In genomic region chr7:4265676-4266075, GRCh38 we compare ENCODE assay signal across 16 cellular contexts.
DNase-seq lines count a peak whose midpoint lies in the region; ATAC-seq and TF ChIP-seq lines count a peak whose summit lies in the region.
"Had no signal": no experiment of that assay in that cellular context is flagged by ENCODE, and none has a peak within 500 bp of the region (broad histone marks: within the 10 kb centered on the region; RNA-seq: fewer than 3 reads in every experiment).

No MANE protein-coding gene starts in this region.

- 65 to 72% methylated on average over 15 of the region's 15 CpGs for WGBS in heart right ventricle, 2 donors

- ATAC-seq in heart right ventricle = no peak
- ATAC-seq: HCT116 had no signal

- no peaks in the 10 kb centered on the region for H3K36me3 ChIP-seq in right atrium auricular region
- no peaks in the 10 kb centered on the region for H3K36me3 ChIP-seq in heart right ventricle
- no peaks in the 10 kb centered on the region for H3K36me3 ChIP-seq in neural progenitor cell

- H3K36me3 Mint-ChIP-seq in endothelial cell (ENCODE audit: low read depth, unreplicated experiment) = peaks cover 8% of the 10 kb centered on the region
- H3K36me3 Mint-ChIP-seq in neural progenitor cell = peaks cover 2% of the 10 kb centered on the region
- H3K36me3 Mint-ChIP-seq: CD4-positive, alpha-beta memory T cell had no signal

- no peak overlapping the region for H3K4me2 ChIP-seq in neural progenitor cell

- intact Hi-C loops in heart right ventricle (cut with DNase I) = no loop called here

- H3K27ac Mint-ChIP-seq in endothelial cell (ENCODE audit: unreplicated experiment) (peak overlapping the region; percentile 36), neural progenitor cell (peak overlapping the region; percentile 25)
- H3K27ac Mint-ChIP-seq: B cell; CD4-positive, alpha-beta memory T cell had no signal

- H3K4me3 Mint-ChIP-seq in endothelial cell (ENCODE audit: unreplicated experiment) (no peak overlapping the region), neural progenitor cell (no peak overlapping the region)
- H3K4me3 Mint-ChIP-seq: B cell; CD4-positive, alpha-beta memory T cell had no signal

- DNase-seq in right atrium auricular region (ENCODE audit: low spot score) (peak; percentile 50), heart right ventricle (no peak), endothelial cell (ENCODE audit: low spot score) (no peak), neural progenitor cell (ENCODE audit: low spot score) (no peak), ureter (ENCODE audit: low spot score) (peak; percentile 26), NCI-H1105 (lab: John Stamatoyannopoulos, UW) (no peak), nucleus accumbens (lab: John Stamatoyannopoulos, UW) (no peak)
- DNase-seq in stimulated activated naive CD4-positive, alpha-beta T cell (lab: John Stamatoyannopoulos, UW) = no peak
- DNase-seq: C1 segment of cervical spinal cord; CD4-positive, alpha-beta memory T cell; DMS79 treated with DMSO at 0.1 percent for 48 hours; EL; GDM1 had no signal

- no peak overlapping the region for H3K4me3 ChIP-seq in right atrium auricular region
- H3K4me3 ChIP-seq in heart right ventricle = no peak overlapping the region
- no peak overlapping the region for H3K4me3 ChIP-seq in neural progenitor cell

- no peak overlapping the region for H3K27ac ChIP-seq in right atrium auricular region
- H3K27ac ChIP-seq in heart right ventricle = no peak overlapping the region
- no peak overlapping the region for H3K27ac ChIP-seq in neural progenitor cell
- H3K27ac ChIP-seq: HL-60 had no signal

- H3K4me1 Mint-ChIP-seq in endothelial cell (ENCODE audit: unreplicated experiment) (no peaks in the 10 kb centered on the region), neural progenitor cell (peaks cover 6% of the 10 kb centered on the region)
- H3K4me1 Mint-ChIP-seq: B cell; CD4-positive, alpha-beta memory T cell had no signal

- H3K9me3 ChIP-seq in right atrium auricular region (no peaks in the 10 kb centered on the region), heart right ventricle (no peaks in the 10 kb centered on the region), neural progenitor cell (ENCODE audit: low read depth) (no peaks in the 10 kb centered on the region)

- no peak for TF ChIP-seq CTCF in right atrium auricular region (IDR thresholded peaks at IDR 0.05)
- TF ChIP-seq CTCF in heart right ventricle (IDR thresholded peaks at IDR 0.05) = no peak
- no peak for TF ChIP-seq CTCF in endothelial cell (IDR thresholded peaks at IDR 0.05; ENCODE audit: unreplicated experiment)
- no peak for TF ChIP-seq CTCF in neural progenitor cell (IDR thresholded peaks at IDR 0.05)

- H3F3A ChIP-seq in neural progenitor cell (ENCODE audit: low read depth) = no peaks in the 10 kb centered on the region

- H3K9ac ChIP-seq in neural progenitor cell = no peak overlapping the region

- H4K20me1 ChIP-seq in neural progenitor cell (ENCODE audit: low read depth) = no peaks in the 10 kb centered on the region

- H3K4me1 ChIP-seq in right atrium auricular region (no peaks in the 10 kb centered on the region), heart right ventricle (peaks cover 0 to 3% (median 0%) of the 10 kb centered on the region in 9 donors), neural progenitor cell (peaks cover 5% of the 10 kb centered on the region)

- H3K9me3 Mint-ChIP-seq in endothelial cell (ENCODE audit: unreplicated experiment) (peaks cover 13% of the 10 kb centered on the region), neural progenitor cell (no peaks in the 10 kb centered on the region)
- H3K9me3 Mint-ChIP-seq: CD4-positive, alpha-beta memory T cell had no signal

- peaks cover 7% of the 10 kb centered on the region for H3K27me3 Mint-ChIP-seq in endothelial cell (ENCODE audit: unreplicated experiment)
- no peaks in the 10 kb centered on the region for H3K27me3 Mint-ChIP-seq in neural progenitor cell (ENCODE audit: insufficient read depth, low read depth)
- H3K27me3 Mint-ChIP-seq: B cell had no signal

- H3K79me2 ChIP-seq in neural progenitor cell (ENCODE audit: low read depth) = no peaks in the 10 kb centered on the region

- H3K27me3 ChIP-seq in right atrium auricular region (no peaks in the 10 kb centered on the region), heart right ventricle (peaks cover 0 to 18% (median 0%) of the 10 kb centered on the region in 7 donors), neural progenitor cell (no peaks in the 10 kb centered on the region)

- H2AFZ ChIP-seq in neural progenitor cell (replicated peaks) = no peak overlapping the region

Comparison
In these comparisons a context has a peak if more than half of its experiments do, and no peak if none do; other contexts are left out.
1. DNase-seq: peak in right atrium auricular region (single experiment) and ureter (single experiment); none in heart right ventricle (0 of 2), endothelial cell (single experiment), neural progenitor cell (single experiment), NCI-H1105 (single experiment), nucleus accumbens (0 of 56) and stimulated activated naive CD4-positive, alpha-beta T cell (0 of 6).